In genomic region chr1:183636783-183637182, GRCh38 we compare ENCODE assay signal across 9 cellular contexts. TPM values are rescaled to one million over a fixed set of nuclear protein-coding genes. Genes with fewer than 3 reads are reported as not detected.
A peak's percentile ranks its signal among the peaks of the same experiment; 100 is the strongest.
DNase-seq lines count a peak whose midpoint lies in the region; ATAC-seq and TF ChIP-seq lines count a peak whose summit lies in the region.
"Had no signal": no experiment of that assay in that cellular context is flagged by ENCODE, and none has a peak within 500 bp of the region (broad histone marks: within the 10 kb centered on the region; RNA-seq: fewer than 3 reads in every experiment).

No MANE protein-coding gene starts in this region.

- no peaks in the 10 kb centered on the region for H3K27me3 ChIP-seq in cardiac muscle cell
- H3K27me3 ChIP-seq in upper lobe of left lung = no peaks in the 10 kb centered on the region
- H3K27me3 ChIP-seq: sigmoid colon had no signal

- H3K36me3 ChIP-seq in cardiac muscle cell = no peaks in the 10 kb centered on the region
- peaks cover 0 to 7% (median 0%) of the 10 kb centered on the region in 4 donors for H3K36me3 ChIP-seq in upper lobe of left lung
- H3K36me3 ChIP-seq: sigmoid colon had no signal

- H3K27ac ChIP-seq in cardiac muscle cell (peak overlapping the region; percentile 42), VCaP (peak overlapping the region; percentile 86; the same call in 1 of the 2 replicates), upper lobe of left lung (peak overlapping the region in 3 of 4 donors; percentile 7 to 99 (median 12))

- TF ChIP-seq CTCF in cardiac muscle cell (IDR thresholded peaks at IDR 0.05; ENCODE audit: low read depth, low read length) (no peak), VCaP (conservative IDR thresholded peaks at IDR 0.05) (no peak), upper lobe of left lung (IDR thresholded peaks at IDR 0.05) (no peak), lower leg skin (IDR thresholded peaks at IDR 0.05) (no peak)

- no peak for TF ChIP-seq EP300 in upper lobe of left lung (IDR thresholded peaks at IDR 0.05)

- no peak for ATAC-seq in left ventricle myocardium superior
- ATAC-seq in upper lobe of left lung (ENCODE audit: low FRiP score in 2 of 2) = no peak
- no peak for ATAC-seq in GM19397 (IDR thresholded peaks at IDR 0.05; ENCODE audit: unreplicated experiment)
- ATAC-seq in GM18870 (IDR thresholded peaks at IDR 0.05; ENCODE audit: unreplicated experiment) = no peak

- H3K9me3 ChIP-seq in cardiac muscle cell (ENCODE audit: low read depth) = no peaks in the 10 kb centered on the region
- no peaks in the 10 kb centered on the region for H3K9me3 ChIP-seq in upper lobe of left lung
- H3K9me3 ChIP-seq: sigmoid colon had no signal

- TF ChIP-seq POLR2A in upper lobe of left lung (IDR thresholded peaks at IDR 0.05) = no peak
- TF ChIP-seq POLR2A in lower leg skin (IDR thresholded peaks at IDR 0.05) = no peak

- 48 to 59% methylated on average over 5 of the region's 5 CpGs for WGBS in upper lobe of left lung, 2 donors
- WGBS in lower leg skin, 2 donors = 53 to 58% methylated on average over 5 of the region's 5 CpGs

- intact Hi-C loops in left ventricle myocardium superior (cut with micrococcal nuclease) = no loop called here
- intact Hi-C loops in lower leg skin (cut with DNase I; ENCODE audit: low total_unique reads) = no loop called here

- DNase-seq in cardiac muscle cell (ENCODE audit: low read depth in 1 of 2, low spot score in 1 of 2) (no peak), left ventricle myocardium superior (no peak), upper lobe of left lung (no peak), lower leg skin (ENCODE audit: low spot score in 2 of 2) (no peak)
- DNase-seq: sigmoid colon had no signal

- H3K4me3 ChIP-seq in cardiac muscle cell = peak overlapping the region; percentile 68
- H3K4me3 ChIP-seq in iPS-11a (ENCODE audit: low read depth, low read length) = peak overlapping the region; percentile 92
- peak overlapping the region in 2 of 4 donors; percentile 83 to 92 for H3K4me3 ChIP-seq in upper lobe of left lung
- H3K4me3 ChIP-seq in lower leg skin (ENCODE audit: low read depth, poor library complexity, severe bottlenecking) = no peak overlapping the region

- peaks cover 46% of the 10 kb centered on the region for H3K4me1 ChIP-seq in cardiac muscle cell (ENCODE audit: low read depth)
- peaks cover 20 to 32% (median 27%) of the 10 kb centered on the region in 4 donors for H3K4me1 ChIP-seq in upper lobe of left lung

RNA-seq across cellular contexts. Expression of gene ARPC5, which starts 1.2 kb away (rescaled TPM):
- total RNA-seq in cardiac muscle cell (72.5 and 77.3 TPM in 2 replicates), left ventricle myocardium superior (36.4 TPM), upper lobe of left lung (100 to 1,000 TPM in 4 of 6 donors, 10 to 100 TPM in 2; 28.3 to 193 (median 109) TPM), lower leg skin (10 to 100 TPM; 33.0 to 73.5 (median 68.2) TPM)
- 179 and 202 TPM in 2 replicates for polyA plus RNA-seq in cardiac muscle cell

RNA-seq across cellular contexts. Expression of gene APOBEC4, which starts 16.3 kb away (rescaled TPM):
- total RNA-seq in cardiac muscle cell (not detected in 2 replicates), left ventricle myocardium superior (not detected), upper lobe of left lung (1 to 10 TPM in 3 of 6 donors, under 1 TPM in 3; 0.20 to 5.6 (median 1.9) TPM), lower leg skin (not detected)
- 0.42 TPM in 1 of 2 replicates, not detected in the other for polyA plus RNA-seq in cardiac muscle cell
- total RNA-seq: sigmoid colon had no signal

RNA-seq across cellular contexts. Expression of gene NCF2, which starts 46.5 kb away (rescaled TPM):
- total RNA-seq in cardiac muscle cell (0.06 and 0.60 TPM in 2 replicates), left ventricle myocardium superior (5.8 TPM), upper lobe of left lung (100 to 1,000 TPM in 4 of 6 donors, 10 to 100 TPM in 2; 68.5 to 202 (median 143) TPM), lower leg skin (10 to 100 TPM; 26.6 to 58.2 (median 33.4) TPM)
- 0.19 and 1.5 TPM in 2 replicates for polyA plus RNA-seq in cardiac muscle cell

Comparison
In these comparisons a context has a peak if more than half of its experiments do, and no peak if none do; other contexts are left out.
1. H3K27ac ChIP-seq: peak in every context shown above with its lines; median percentile 86 in VCaP; 42 in cardiac muscle cell; 12 in upper lobe of left lung.